In the genomic region with DNA sequence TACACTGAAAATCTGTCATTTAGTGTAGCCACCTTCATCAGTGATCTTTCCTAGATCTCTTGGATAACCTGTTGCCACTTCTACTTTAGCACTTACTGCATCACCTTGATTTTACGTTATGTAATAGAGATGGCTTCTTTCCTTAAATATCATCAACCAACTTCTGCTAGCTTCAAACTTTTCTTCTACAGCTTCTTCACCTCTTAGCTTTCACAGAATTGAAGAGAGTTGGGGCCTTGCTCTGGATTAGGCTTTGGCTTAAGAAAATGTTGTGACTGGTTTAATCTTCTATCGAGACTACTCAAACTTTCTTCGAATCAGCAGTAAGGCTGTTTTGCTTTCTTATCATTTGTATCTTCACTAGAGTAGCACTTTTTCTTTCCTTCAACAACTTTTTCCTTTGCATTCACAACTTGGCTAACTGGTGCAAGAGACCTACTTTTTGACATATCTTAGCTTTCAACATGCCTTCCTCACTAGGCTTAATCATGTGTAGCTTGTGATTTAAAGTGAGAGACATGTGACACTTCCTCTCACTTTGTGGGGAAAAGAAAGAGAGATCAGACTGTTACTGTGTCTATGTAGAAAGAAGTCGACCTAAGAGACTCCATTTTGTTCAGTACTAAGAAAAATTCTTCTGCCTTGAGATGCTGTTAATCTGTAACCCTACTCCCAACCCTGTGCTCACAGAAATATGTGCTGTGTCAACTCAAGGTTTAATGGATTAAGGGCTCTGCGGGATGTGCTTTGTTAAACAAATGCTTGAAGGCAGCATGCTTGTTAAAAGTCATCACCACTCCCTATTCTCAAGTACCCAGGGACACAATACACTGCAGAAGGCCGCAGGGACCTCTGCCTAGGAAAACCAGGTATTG, we compare ENCODE assay signal across 14 cellular contexts.
DNase-seq lines count a peak whose midpoint lies in the region; ATAC-seq and TF ChIP-seq lines count a peak whose summit lies in the region.
"Had no signal": no experiment of that assay in that cellular context is flagged by ENCODE, and none has a peak within 500 bp of the region (broad histone marks: within the 10 kb centered on the region; RNA-seq: fewer than 3 reads in every experiment).

No MANE protein-coding gene starts in this region.

- no peak overlapping the region for H2BK120ac ChIP-seq in mesendoderm (ENCODE audit: low read depth, low read length)

- no peak overlapping the region for H2BK15ac ChIP-seq in mesendoderm (replicated peaks; ENCODE audit: low read depth)

- no peak overlapping the region for H3K4me3 ChIP-seq in choroid plexus epithelial cell (ENCODE audit: low read depth, low read length)
- no peak overlapping the region for H3K4me3 ChIP-seq in mesendoderm (ENCODE audit: low read length)
- H3K4me3 ChIP-seq: BLaER1 had no signal

- no peaks in the 10 kb centered on the region for H3K36me3 ChIP-seq in mesendoderm (ENCODE audit: control insufficient read depth, insufficient read depth, low read length)
- H3K36me3 ChIP-seq: BLaER1 had no signal

- no peak for TF ChIP-seq CTCF in choroid plexus epithelial cell (conservative IDR thresholded peaks at IDR 0.05; ENCODE audit: low read depth, low read length)

- H3K9ac ChIP-seq in mesendoderm (ENCODE audit: low read length) = no peak overlapping the region
- H3K9ac ChIP-seq: BLaER1 had no signal

- DNase-seq in DMS53 treated with DMSO at 0.1 percent for 48 hours (lab: John Stamatoyannopoulos, UW; ENCODE audit: unreplicated experiment) (peak; percentile 2), NCI-H524 (lab: John Stamatoyannopoulos, UW) (peak; percentile 73 to 85), choroid plexus epithelial cell (ENCODE audit: low read depth) (peak; percentile 48), mesendoderm (peak; percentile 96)
- no peak for DNase-seq in activated naive CD4-positive, alpha-beta T cell (lab: John Stamatoyannopoulos, UW)
- DNase-seq in stimulated activated CD4-positive, alpha-beta T cell treated with anti-CD3 and anti-CD28 coated beads, Interleukin-1b, Interleukin-23, amount 100 ng/mL, for 48 hours = no peak
- DNase-seq: activated CD4-positive, alpha-beta T cell treated with anti-CD3 and anti-CD28 coated beads, Interleukin-2, amount 50 U/mL, for 48 hours; left cardiac atrium; NCI-H1105; T-helper 1 cell had no signal

- ATAC-seq in GM21619 (IDR thresholded peaks at IDR 0.05; ENCODE audit: unreplicated experiment) = no peak
- ATAC-seq in HG02884 (IDR thresholded peaks at IDR 0.05; ENCODE audit: unreplicated experiment) = no peak
- ATAC-seq: left cardiac atrium had no signal

- H3K4me1 ChIP-seq in mesendoderm (ENCODE audit: control insufficient read depth, low read depth, low read length) = peaks cover 6% of the 10 kb centered on the region

- peak overlapping the region; percentile 6 for H2BK5ac ChIP-seq in mesendoderm (ENCODE audit: low read length)

- no peaks in the 10 kb centered on the region for H3K79me1 ChIP-seq in mesendoderm (ENCODE audit: low read length)

- H4K8ac ChIP-seq in mesendoderm (ENCODE audit: low read depth, low read length) = no peak overlapping the region

- no peak overlapping the region for H4K5ac ChIP-seq in mesendoderm (ENCODE audit: low read length)

- H3K79me2 ChIP-seq in mesendoderm (ENCODE audit: control insufficient read depth, insufficient read depth, low read length) = no peaks in the 10 kb centered on the region

- no peak overlapping the region for H2AK5ac ChIP-seq in mesendoderm (ENCODE audit: low read length)

- no peak overlapping the region for H3K23ac ChIP-seq in mesendoderm (ENCODE audit: low read length)

- peak overlapping the region; percentile 63 for H3K27ac ChIP-seq in mesendoderm (ENCODE audit: low read depth, low read length)
- H3K27ac ChIP-seq: BLaER1, HL-60 had no signal

- no peak overlapping the region for H3K4me2 ChIP-seq in mesendoderm (ENCODE audit: low read length)
- H3K4me2 ChIP-seq: BLaER1 had no signal

- no CpG with 5 or more reads among the region's 6 CpGs for WGBS in mesendoderm (ENCODE audit: extremely low coverage, insufficient coverage, low lambda C conversion rate)

- H3K27me3 ChIP-seq in mesendoderm (ENCODE audit: insufficient read depth, low read length, poor library complexity) = no peaks in the 10 kb centered on the region
- H3K27me3 ChIP-seq: BLaER1 had no signal

- H3K56ac ChIP-seq in mesendoderm (ENCODE audit: low read length) = peak overlapping the region; percentile 37

- H3K4ac ChIP-seq in mesendoderm (ENCODE audit: low read depth, low read length) = no peak overlapping the region

- no peak overlapping the region for H3K18ac ChIP-seq in mesendoderm (ENCODE audit: low read length)

Comparison
In these comparisons a context has a peak if more than half of its experiments do, and no peak if none do; other contexts are left out.
1. DNase-seq: peak in DMS53 treated with DMSO at 0.1 percent for 48 hours (single experiment), NCI-H524 (2 of 2), choroid plexus epithelial cell (single experiment) and mesendoderm (single experiment); none in activated naive CD4-positive, alpha-beta T cell (0 of 4) and stimulated activated CD4-positive, alpha-beta T cell treated with anti-CD3 and anti-CD28 coated beads, Interleukin-1b, Interleukin-23, amount 100 ng/mL, for 48 hours (single experiment).